In genomic region chr1:220797553-220797952, GRCh38 we compare ENCODE assay signal across 32 cellular contexts. TPM values are rescaled to one million over a fixed set of nuclear protein-coding genes. Genes with fewer than 3 reads are reported as not detected.
DNase-seq lines count a peak whose midpoint lies in the region; ATAC-seq, FAIRE-seq and TF ChIP-seq lines count a peak whose summit lies in the region.
"Had no signal": no experiment of that assay in that cellular context is flagged by ENCODE, and none has a peak within 500 bp of the region (broad histone marks: within the 10 kb centered on the region; RNA-seq: fewer than 3 reads in every experiment).

No MANE protein-coding gene starts in this region.

- no peak overlapping the region for H3K27ac Mint-ChIP-seq in activated T-helper 2 cell treated with anti-CD3 and anti-CD28 coated beads, Interferon-gamma antibody, Interleukin-2, Interleukin-4, amounts not matched to agents 10 μg/mL and 5 μg/mL and 100 μg/mL, durations not matched to agents 14 hours and 24 hours and 36 hours
- H3K27ac Mint-ChIP-seq: activated CD4-positive, alpha-beta T cell treated with anti-CD3 and anti-CD28 coated beads, Interleukin-2, amount 10 ng/mL, durations not matched to agents 7 days and 5 days; activated naive CD8-positive, alpha-beta T cell treated with anti-CD3 and anti-CD28 coated beads for 36 hours; CD8-positive, alpha-beta T cell; nephron progenitor cell; T-cell; WTC11 had no signal

- in situ Hi-C loops in K562 (cut with MboI): no loop called here

- ATAC-seq in K562 (0 out of 3 replicates have a peak, but pooled peaks have one; percentile 22), left colon (peak; percentile 89), GM19452 (IDR thresholded peaks at IDR 0.05; ENCODE audit: unreplicated experiment) (no peak), HG03571 (IDR thresholded peaks at IDR 0.05; ENCODE audit: unreplicated experiment) (no peak)
- ATAC-seq: CD8-positive, alpha-beta T cell; stimulated activated naive CD8-positive, alpha-beta T cell treated with anti-CD3 and anti-CD28 coated beads, Interleukin-15, Interleukin-2, amounts not matched to agents 100 U/mL and 50 U/mL, for 24 hours; T-cell; WTC11 had no signal

- no peaks in the 10 kb centered on the region for H3K9me3 Mint-ChIP-seq in activated T-helper 2 cell treated with anti-CD3 and anti-CD28 coated beads, Interferon-gamma antibody, Interleukin-2, Interleukin-4, amounts not matched to agents 10 μg/mL and 5 μg/mL and 100 μg/mL, durations not matched to agents 14 hours and 24 hours and 36 hours
- H3K9me3 Mint-ChIP-seq: activated CD4-positive, alpha-beta T cell treated with anti-CD3 and anti-CD28 coated beads, Interleukin-2, amount 10 ng/mL, durations not matched to agents 7 days and 5 days; activated naive CD8-positive, alpha-beta T cell treated with anti-CD3 and anti-CD28 coated beads for 36 hours; CD8-positive, alpha-beta T cell; nephron progenitor cell; T-cell; WTC11 had no signal

- no peaks in the 10 kb centered on the region for H3K36me3 ChIP-seq in cardiac muscle cell
- H3K36me3 ChIP-seq in left ventricle myocardium inferior: peaks cover 9% of the 10 kb centered on the region
- H3K36me3 ChIP-seq in K562 (ENCODE audit: control insufficient read depth, insufficient read depth, low read length): no peaks in the 10 kb centered on the region

- TF ChIP-seq POLR2A in K562 (conservative IDR thresholded peaks at IDR 0.05): no peak

- WGBS in K562 (ENCODE audit: insufficient coverage, low coverage, missing lambda C conversion rate): 1% methylated on average over 3 of the region's 3 CpGs

- no peak for TF ChIP-seq CTCF in cardiac muscle cell (IDR thresholded peaks at IDR 0.05; ENCODE audit: low read depth, low read length)
- no peak for TF ChIP-seq CTCF in left ventricle myocardium inferior (IDR thresholded peaks at IDR 0.05; ENCODE audit: borderline replicate concordance)
- no peak for TF ChIP-seq CTCF in K562 (IDR thresholded peaks at IDR 0.05 in 2 of 3, conservative IDR thresholded peaks at IDR 0.05 in 1 of 3; ENCODE audit: insufficient read depth in 2 of 3, low read depth in 1 of 3, low read length in 3 of 3)

- DNase-seq in cardiac muscle cell (ENCODE audit: low read depth in 1 of 2, low spot score in 1 of 2) (peak in 1 of 2 donors; percentile 39), left ventricle myocardium inferior (no peak), K562 (ENCODE audit: extremely low read depth in 1 of 4, low spot score in 3 of 4) (no peak), left colon (no peak), dedifferentiated amniotic fluid mesenchymal stem cell (ENCODE audit: extremely low spot score) (no peak)
- no peak for DNase-seq in activated T-helper 2 cell treated with anti-CD3 and anti-CD28 coated beads, Interferon-gamma antibody, Interleukin-2, Interleukin-4, amounts not matched to agents 10 μg/mL and 5 μg/mL and 100 μg/mL, durations not matched to agents 14 hours and 24 hours and 36 hours (ENCODE audit: low spot score)
- DNase-seq: activated CD4-positive, alpha-beta T cell treated with anti-CD3 and anti-CD28 coated beads, Interleukin-2, amount 10 ng/mL, durations not matched to agents 7 days and 5 days; activated effector memory CD4-positive, alpha-beta T cell treated with anti-CD3 and anti-CD28 coated beads, Interleukin-2, amount 50 U/mL, for 16 hours; activated naive CD8-positive, alpha-beta T cell treated with anti-CD3 and anti-CD28 coated beads for 36 hours; activated T-cell treated with anti-CD3 and anti-CD28 coated beads, Interleukin-2, amount 50 U/mL, for 1 hour; aorta; CD8-positive, alpha-beta T cell; central memory CD4-positive, alpha-beta T cell; cortex of kidney; foreskin fibroblast; KBM-7; kidney glomerular epithelial cell; NCI-H1417 treated with DMSO at 0.1 percent for 48 hours; NCI-H2029 treated with DMSO at 0.1 percent for 48 hours; NCI-H524 treated with DMSO at 0.1 percent for 48 hours; nephron progenitor cell; NK-92 treated with Interleukin-12 subunit alpha and Interleukin-12 subunit beta, amount 100 ng/mL, for 24 hours; stimulated activated CD4-positive, alpha-beta T cell treated with anti-CD3 and anti-CD28 coated beads, Interleukin-2, amount 100 ng/mL, for 24 hours; stimulated activated naive CD8-positive, alpha-beta T cell treated with anti-CD3 and anti-CD28 coated beads, Interleukin-15, Interleukin-2, amounts not matched to agents 100 U/mL and 50 U/mL, for 24 hours; T-cell had no signal

- no peak overlapping the region for H2AFZ ChIP-seq in K562 (ENCODE audit: low read depth, low read length)

- FAIRE-seq in K562 (lab: Jason Lieb, UNC): no peak
- FAIRE-seq: H1, RCC 7860, urothelium cell line had no signal

- H3K4me3 ChIP-seq in cardiac muscle cell: no peak overlapping the region
- H3K4me3 ChIP-seq in left ventricle myocardium inferior: no peak overlapping the region
- H3K4me3 ChIP-seq in K562: no peak overlapping the region
- H3K4me3 ChIP-seq: esophagus muscularis mucosa had no signal

- intact Hi-C loops in left ventricle myocardium inferior (cut with micrococcal nuclease): no loop called here
- intact Hi-C loops in K562 (cut with micrococcal nuclease): no loop called here
- intact Hi-C loops in left colon (cut with DNase I, micrococcal nuclease): no loop called here
- intact Hi-C loops in activated T-helper 2 cell treated with anti-CD3 and anti-CD28 coated beads, Interferon-gamma antibody, Interleukin-2, Interleukin-4, amounts not matched to agents 10 μg/mL and 5 μg/mL and 100 μg/mL, durations not matched to agents 14 hours and 24 hours and 36 hours (cut with micrococcal nuclease): no loop called here

- TF ChIP-seq EP300 in K562 (IDR thresholded peaks at IDR 0.05; ENCODE audit: low read length): no peak

- H3K9me1 ChIP-seq in K562 (ENCODE audit: control insufficient read depth, insufficient read depth, low read length): no peaks in the 10 kb centered on the region

- BruUV-seq in K562 (replicated peaks; lab: Mats Ljungman, UMichigan): no TSS peak

- TF ChIP-seq RAD21 in K562 (CRISPR knock-in tag; conservative IDR thresholded peaks at IDR 0.05 in 1 of 2, IDR thresholded peaks at IDR 0.05 in 1 of 2): no peak

- H3K4me2 ChIP-seq in K562 (ENCODE audit: insufficient read depth, low read length): no peak overlapping the region

- no peaks in the 10 kb centered on the region for H4K20me1 ChIP-seq in K562 (replicated peaks; ENCODE audit: control insufficient read depth, insufficient read depth, low read length)

- no peaks in the 10 kb centered on the region for H3K79me2 ChIP-seq in K562 (ENCODE audit: control insufficient read depth, insufficient read depth, low read length)

- H3K27me3 ChIP-seq in cardiac muscle cell (no peaks in the 10 kb centered on the region), left ventricle myocardium inferior (ENCODE audit: low read depth) (no peaks in the 10 kb centered on the region), K562 (ENCODE audit: control insufficient read depth in 2 of 2, insufficient read depth in 2 of 2, low read length in 2 of 2) (peaks cover 5 to 20% of the 10 kb centered on the region in 2 experiments; a peak in 3 of 5 replicates)
- H3K27me3 ChIP-seq: esophagus muscularis mucosa had no signal

- H3K4me1 ChIP-seq in cardiac muscle cell (ENCODE audit: low read depth) (peaks cover 2% of the 10 kb centered on the region), left ventricle myocardium inferior (peaks cover 16% of the 10 kb centered on the region), K562 (replicated peaks in 1 of 2; ENCODE audit: control insufficient read depth in 2 of 2, insufficient read depth in 2 of 2, low read length in 2 of 2) (no peaks in the 10 kb centered on the region)

- no peaks in the 10 kb centered on the region for H3K36me3 Mint-ChIP-seq in activated T-helper 2 cell treated with anti-CD3 and anti-CD28 coated beads, Interferon-gamma antibody, Interleukin-2, Interleukin-4, amounts not matched to agents 10 μg/mL and 5 μg/mL and 100 μg/mL, durations not matched to agents 14 hours and 24 hours and 36 hours (ENCODE audit: low read depth)
- H3K36me3 Mint-ChIP-seq: activated naive CD8-positive, alpha-beta T cell treated with anti-CD3 and anti-CD28 coated beads for 36 hours; CD8-positive, alpha-beta T cell; T-cell had no signal

- no peaks in the 10 kb centered on the region for H3K27me3 Mint-ChIP-seq in activated T-helper 2 cell treated with anti-CD3 and anti-CD28 coated beads, Interferon-gamma antibody, Interleukin-2, Interleukin-4, amounts not matched to agents 10 μg/mL and 5 μg/mL and 100 μg/mL, durations not matched to agents 14 hours and 24 hours and 36 hours (ENCODE audit: low read depth)
- H3K27me3 Mint-ChIP-seq: activated naive CD8-positive, alpha-beta T cell treated with anti-CD3 and anti-CD28 coated beads for 36 hours had no signal

- no peaks in the 10 kb centered on the region for H3K4me1 Mint-ChIP-seq in activated T-helper 2 cell treated with anti-CD3 and anti-CD28 coated beads, Interferon-gamma antibody, Interleukin-2, Interleukin-4, amounts not matched to agents 10 μg/mL and 5 μg/mL and 100 μg/mL, durations not matched to agents 14 hours and 24 hours and 36 hours (ENCODE audit: low read depth)
- H3K4me1 Mint-ChIP-seq: activated CD4-positive, alpha-beta T cell treated with anti-CD3 and anti-CD28 coated beads, Interleukin-2, amount 10 ng/mL, durations not matched to agents 7 days and 5 days; activated naive CD8-positive, alpha-beta T cell treated with anti-CD3 and anti-CD28 coated beads for 36 hours; T-cell; WTC11 had no signal

- POLR2A ChIA-PET in K562 (lab: Yijun Ruan, JAX): no interaction called here

- H3K9ac ChIP-seq in K562 (ENCODE audit: insufficient read depth in 1 of 2, low read depth in 2 of 2, low read length in 2 of 2): no peak overlapping the region

- CTCF ChIA-PET in K562 (lab: Yijun Ruan, JAX; ENCODE audit: low intra/inter-chr PET ratio): interaction anchor here (0.7 kb wide), 1 partner anchor 1657 kb away, joined by 3 read pairs; no protein-coding TSS in a partner anchor

- H3K9me3 ChIP-seq in cardiac muscle cell (ENCODE audit: low read depth): no peaks in the 10 kb centered on the region
- H3K9me3 ChIP-seq in left ventricle myocardium inferior (replicated peaks): no peaks in the 10 kb centered on the region
- no peaks in the 10 kb centered on the region for H3K9me3 ChIP-seq in K562 (replicated peaks; ENCODE audit: control insufficient read depth, insufficient read depth, low read depth, low read length)
- H3K9me3 ChIP-seq: esophagus muscularis mucosa had no signal

- H3K4me3 Mint-ChIP-seq in activated T-helper 2 cell treated with anti-CD3 and anti-CD28 coated beads, Interferon-gamma antibody, Interleukin-2, Interleukin-4, amounts not matched to agents 10 μg/mL and 5 μg/mL and 100 μg/mL, durations not matched to agents 14 hours and 24 hours and 36 hours (ENCODE audit: low read depth): no peak overlapping the region
- H3K4me3 Mint-ChIP-seq: activated CD4-positive, alpha-beta T cell treated with anti-CD3 and anti-CD28 coated beads, Interleukin-2, amount 10 ng/mL, durations not matched to agents 7 days and 5 days; activated naive CD8-positive, alpha-beta T cell treated with anti-CD3 and anti-CD28 coated beads for 36 hours; CD8-positive, alpha-beta T cell; nephron progenitor cell; T-cell; WTC11 had no signal

- peak overlapping the region; percentile 44 for H3K27ac ChIP-seq in cardiac muscle cell
- no peak overlapping the region for H3K27ac ChIP-seq in left ventricle myocardium inferior (replicated peaks)
- H3K27ac ChIP-seq in K562 (ENCODE audit: extremely low read depth, low read depth, low read length): no peak overlapping the region
- H3K27ac ChIP-seq: esophagus muscularis mucosa had no signal

RNA-seq across cellular contexts. Expression of gene MTARC1, which starts 10.8 kb away (rescaled TPM):
- total RNA-seq in cardiac muscle cell (4.5 and 5.5 TPM in 2 replicates), left ventricle myocardium inferior (8.3 TPM), K562 (2014; rRNA removed) (not detected in 2 replicates), K562 (2014; rRNA removed; fragmentation: Illumina TruSeq; extraction: Trizol) (not detected in 2 replicates), K562 (2015; rRNA removed; fragmentation: Illumina TruSeq; extraction: Trizol) (not detected in 2 replicates), K562 (2021) (0.11 TPM in 1 of 2 replicates, not detected in the other), left colon (10 to 100 TPM; 27.3 to 35.2 TPM)
- polyA plus RNA-seq in cardiac muscle cell (15.8 and 16.3 TPM in 2 replicates), K562 (2011; rRNA removed) (0.14 TPM in 1 of 2 replicates, not detected in the other), K562 (2014; fragmentation: Illumina TruSeq; extraction: Trizol) (not detected in 2 replicates), K562 (2014; fragmentation: Nextera tagmentation; extraction: Ambion mirVana) (under 1 TPM in 1 of 2 experiments, not detected in 1; 0.07 TPM), K562 (2014; rRNA removed) (not detected in 2 replicates)
- total RNA-seq in K562 (2011; cell fraction: chromatin; rRNA removed; ENCODE audit: low replicate concordance): not detected in 2 replicates
- 0.17 TPM in 1 of 2 replicates, not detected in the other for total RNA-seq in K562 (2011; cell fraction: nucleolus; rRNA removed)
- 0.08 TPM in 1 of 2 replicates, not detected in the other for total RNA-seq in K562 (2011; cell fraction: nucleoplasm; rRNA removed)
- 0.03 and 0.10 TPM in 2 replicates for polyA plus RNA-seq in K562 (2011; cell fraction: cytosol; rRNA removed)
- 0.06 TPM in 1 of 2 replicates, not detected in the other for polyA plus RNA-seq in K562 (2011; cell fraction: nucleus; rRNA removed)
- 0.08 TPM in 1 of 2 replicates, not detected in the other for polyA plus RNA-seq in K562 (2012)
- 0.56 TPM in 1 of 2 replicates, not detected in the other for polyA minus RNA-seq in K562 (2011; rRNA and poly(A)+ RNA removed)
- 0.29 and 1.8 TPM in 2 replicates for polyA minus RNA-seq in K562 (2011; cell fraction: cytosol; rRNA and poly(A)+ RNA removed)
- 0.13 TPM in 1 of 2 replicates, not detected in the other for polyA minus RNA-seq in K562 (2011; cell fraction: nucleus; rRNA and poly(A)+ RNA removed)
- total RNA-seq in activated T-helper 2 cell treated with anti-CD3 and anti-CD28 coated beads, Interferon-gamma antibody, Interleukin-2, Interleukin-4, amounts not matched to agents 10 μg/mL and 5 μg/mL and 100 μg/mL, durations not matched to agents 14 hours and 24 hours and 36 hours: not detected in 2 replicates
- total RNA-seq: activated CD4-positive, alpha-beta T cell treated with anti-CD3 and anti-CD28 coated beads, Interleukin-2, amount 10 ng/mL, durations not matched to agents 7 days and 5 days; CD8-positive, alpha-beta T cell had no signal

RNA-seq across cellular contexts. Expression of gene MTARC2, which starts 49.4 kb away (rescaled TPM):
- total RNA-seq in cardiac muscle cell (36.4 and 38.1 TPM in 2 replicates), left ventricle myocardium inferior (22.6 TPM), K562 (2014; rRNA removed) (not detected in 2 replicates), K562 (2014; rRNA removed; fragmentation: Illumina TruSeq; extraction: Trizol) (not detected in 2 replicates), K562 (2015; rRNA removed; fragmentation: Illumina TruSeq; extraction: Trizol) (not detected in 2 replicates), K562 (2021) (0.11 and 0.35 TPM in 2 replicates), left colon (10 to 100 TPM; 36.2 to 40.0 TPM)
- polyA plus RNA-seq in cardiac muscle cell (54.5 and 58.2 TPM in 2 replicates), K562 (2011; rRNA removed) (not detected in 2 replicates), K562 (2014; fragmentation: Illumina TruSeq; extraction: Trizol) (not detected in 2 replicates), K562 (2014; fragmentation: Nextera tagmentation; extraction: Ambion mirVana) (under 1 TPM in 1 of 2 experiments, not detected in 1; 0.03 TPM), K562 (2014; rRNA removed) (not detected in 2 replicates)
- not detected in 2 replicates for total RNA-seq in K562 (2011; cell fraction: chromatin; rRNA removed; ENCODE audit: low replicate concordance)
- total RNA-seq in K562 (2011; cell fraction: nucleolus; rRNA removed): not detected in 2 replicates
- not detected in 2 replicates for total RNA-seq in K562 (2011; cell fraction: nucleoplasm; rRNA removed)
- polyA plus RNA-seq in K562 (2011; cell fraction: cytosol; rRNA removed): not detected in 2 replicates
- not detected in 2 replicates for polyA plus RNA-seq in K562 (2011; cell fraction: nucleus; rRNA removed)
- polyA plus RNA-seq in K562 (2012): 0.11 TPM in 1 of 2 replicates, not detected in the other
- not detected in 2 replicates for polyA minus RNA-seq in K562 (2011; rRNA and poly(A)+ RNA removed)
- polyA minus RNA-seq in K562 (2011; cell fraction: cytosol; rRNA and poly(A)+ RNA removed): not detected in 2 replicates
- polyA minus RNA-seq in K562 (2011; cell fraction: nucleus; rRNA and poly(A)+ RNA removed): not detected in 2 replicates
- not detected in 2 replicates for total RNA-seq in activated T-helper 2 cell treated with anti-CD3 and anti-CD28 coated beads, Interferon-gamma antibody, Interleukin-2, Interleukin-4, amounts not matched to agents 10 μg/mL and 5 μg/mL and 100 μg/mL, durations not matched to agents 14 hours and 24 hours and 36 hours
- total RNA-seq: activated CD4-positive, alpha-beta T cell treated with anti-CD3 and anti-CD28 coated beads, Interleukin-2, amount 10 ng/mL, durations not matched to agents 7 days and 5 days; activated naive CD8-positive, alpha-beta T cell treated with anti-CD3 and anti-CD28 coated beads for 36 hours; CD8-positive, alpha-beta T cell had no signal

Comparison
In these comparisons a context has a peak if more than half of its experiments do, and no peak if none do; other contexts are left out.
1. ATAC-seq: peak in K562 (single experiment) and left colon (single experiment); none in GM19452 (single experiment) and HG03571 (single experiment).
2. RNA of gene MTARC2, which starts 49.4 kb away (total RNA-seq): 36.2 to 40.0 TPM in left colon, 36.4 to 38.1 TPM in cardiac muscle cell and 22.6 TPM in left ventricle myocardium inferior (single experiment); 0.11 to 0.35 TPM in K562 and not detected in activated T-helper 2 cell treated with anti-CD3 and anti-CD28 coated beads, Interferon-gamma antibody, Interleukin-2, Interleukin-4, amounts not matched to agents 10 μg/mL and 5 μg/mL and 100 μg/mL, durations not matched to agents 14 hours and 24 hours and 36 hours; every median in the first group is over 10 times any median in the second.